In the genomic region with DNA sequence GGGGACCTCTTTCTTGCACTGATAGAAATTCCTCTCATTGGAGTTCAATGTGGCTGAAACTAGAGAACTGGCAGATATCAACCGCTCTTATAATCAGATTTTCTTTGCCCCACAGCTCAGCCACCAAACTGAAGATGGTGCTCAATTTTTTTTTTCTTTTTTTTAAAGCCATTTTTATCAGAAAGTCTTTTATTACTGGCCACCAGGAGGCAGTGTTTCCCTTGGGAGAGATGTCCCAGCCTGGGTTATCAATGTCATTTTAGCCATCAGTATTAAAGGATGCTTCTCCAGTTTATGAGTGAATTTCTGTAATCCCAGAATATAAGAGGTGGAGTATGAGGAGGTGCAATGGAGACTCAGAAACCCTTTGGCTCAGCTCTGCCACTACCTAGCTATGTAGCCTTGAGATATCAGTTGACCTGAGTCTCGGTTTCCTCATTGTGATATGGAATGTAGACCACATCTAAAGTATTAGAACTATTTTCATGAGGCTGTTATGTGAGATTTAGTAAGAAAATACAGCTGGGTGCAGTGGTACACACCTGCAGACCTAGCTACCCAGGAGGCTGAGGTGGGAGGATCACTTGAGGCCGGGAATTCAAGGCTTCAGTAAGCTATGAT, we compare ENCODE assay signal across 8 cellular contexts. TPM values are rescaled to one million over a fixed set of nuclear protein-coding genes. Genes with fewer than 3 reads are reported as not detected.
A peak's percentile ranks its signal among the peaks of the same experiment; 100 is the strongest.
DNase-seq lines count a peak whose midpoint lies in the region; ATAC-seq, FAIRE-seq and TF ChIP-seq lines count a peak whose summit lies in the region.

No MANE protein-coding gene starts in this region.

- H3K9me3 ChIP-seq in A549 (no peaks in the 10 kb centered on the region), right atrium auricular region (no peaks in the 10 kb centered on the region)

- H3K36me3 ChIP-seq in right atrium auricular region: no peaks in the 10 kb centered on the region

- CTCF ChIA-PET in A549 (lab: Yijun Ruan, JAX): interaction anchor here (0.5 to 10.1 kb wide), 49 partner anchors 10 to 346 kb away, joined by 3 to 149 read pairs (median 5); partner anchors contain the start of genes ITLN2 and KLHDC9
- CTCF ChIA-PET in activated CD8-positive, alpha-beta T cell treated with anti-CD3 and anti-CD28 coated beads for 36 hours (lab: Charles Lee): interaction anchor here (0.6 to 12.6 kb wide), 47 partner anchors 9 to 305 kb away, joined by 3 to 298 read pairs (median 5); partner anchors contain the start of genes CD244, ITLN2, LY9 and TSTD1

- H3K36me3 Mint-ChIP-seq in activated CD8-positive, alpha-beta T cell treated with anti-CD3 and anti-CD28 coated beads for 36 hours (ENCODE audit: low read depth): no peaks in the 10 kb centered on the region

- H3K27me3 Mint-ChIP-seq in activated CD8-positive, alpha-beta T cell treated with anti-CD3 and anti-CD28 coated beads for 36 hours: no peaks in the 10 kb centered on the region
- H3K27me3 Mint-ChIP-seq in stimulated activated naive CD8-positive, alpha-beta T cell treated with anti-CD3 and anti-CD28 coated beads, Interleukin-15, amount 100 ng/mL, for 72 hours: no peaks in the 10 kb centered on the region

- intact Hi-C loops in activated CD8-positive, alpha-beta T cell treated with anti-CD3 and anti-CD28 coated beads for 36 hours (cut with micrococcal nuclease): loop anchor here (1.0 to 2.0 kb wide), 2 partner anchors 42 to 116 kb away; no protein-coding TSS in a partner anchor

- ATAC-seq in A549 (no peak), HG02840 (IDR thresholded peaks at IDR 0.05; ENCODE audit: low FRiP score, unreplicated experiment) (no peak), GM18907 (IDR thresholded peaks at IDR 0.05; ENCODE audit: unreplicated experiment) (no peak)
- ATAC-seq in activated CD8-positive, alpha-beta T cell treated with anti-CD3 and anti-CD28 coated beads for 36 hours: no peak
- no peak for ATAC-seq in stimulated activated naive CD8-positive, alpha-beta T cell treated with anti-CD3 and anti-CD28 coated beads, Interleukin-15, amount 100 ng/mL, for 72 hours

- 62% methylated on average over 3 of the region's 3 CpGs for WGBS in A549 (ENCODE audit: missing lambda C conversion rate)

- no peaks in the 10 kb centered on the region for H3K9me3 Mint-ChIP-seq in activated CD8-positive, alpha-beta T cell treated with anti-CD3 and anti-CD28 coated beads for 36 hours
- H3K9me3 Mint-ChIP-seq in stimulated activated naive CD8-positive, alpha-beta T cell treated with anti-CD3 and anti-CD28 coated beads, Interleukin-15, amount 100 ng/mL, for 72 hours: no peaks in the 10 kb centered on the region

- H3K27me3 ChIP-seq in right atrium auricular region: no peaks in the 10 kb centered on the region

- no peak for TF ChIP-seq EP300 in A549 (IDR thresholded peaks at IDR 0.05)

- peak overlapping the region; percentile 78 for H3K27ac Mint-ChIP-seq in activated CD8-positive, alpha-beta T cell treated with anti-CD3 and anti-CD28 coated beads for 36 hours
- peak overlapping the region; percentile 57 to 93 for H3K27ac Mint-ChIP-seq in stimulated activated naive CD8-positive, alpha-beta T cell treated with anti-CD3 and anti-CD28 coated beads, Interleukin-15, amount 100 ng/mL, for 72 hours

- no peak for FAIRE-seq in A549 (lab: Jason Lieb, UNC)

- peak; percentile 89 to 93 for TF ChIP-seq RAD21 in A549 (conservative IDR thresholded peaks at IDR 0.05 in 1 of 2, IDR thresholded peaks at IDR 0.05 in 1 of 2)

- TF ChIP-seq CTCF in A549 (IDR thresholded peaks at IDR 0.05) (peak; percentile 92), right atrium auricular region (IDR thresholded peaks at IDR 0.05) (peak; percentile 44 to 72)
- TF ChIP-seq CTCF in activated CD8-positive, alpha-beta T cell treated with anti-CD3 and anti-CD28 coated beads for 36 hours (IDR thresholded peaks at IDR 0.05): peak; percentile 80

- no peaks in the 10 kb centered on the region for H3K4me1 ChIP-seq in A549
- peaks cover 0 to 8% of the 10 kb centered on the region in 2 donors for H3K4me1 ChIP-seq in right atrium auricular region

- peaks cover 69% of the 10 kb centered on the region for H3K4me1 Mint-ChIP-seq in activated CD8-positive, alpha-beta T cell treated with anti-CD3 and anti-CD28 coated beads for 36 hours (ENCODE audit: low read depth)
- peaks cover 78% of the 10 kb centered on the region for H3K4me1 Mint-ChIP-seq in stimulated activated naive CD8-positive, alpha-beta T cell treated with anti-CD3 and anti-CD28 coated beads, Interleukin-15, amount 100 ng/mL, for 72 hours

- no peak overlapping the region for H3K4me2 ChIP-seq in A549

- no peak for TF ChIP-seq POLR2A in A549 (IDR thresholded peaks at IDR 0.05; ENCODE audit: low read length)

- H3K27ac ChIP-seq in A549 (no peak overlapping the region), right atrium auricular region (no peak overlapping the region)

- H3K4me3 ChIP-seq in A549: no peak overlapping the region
- no peak overlapping the region for H3K4me3 ChIP-seq in right atrium auricular region

- no peak overlapping the region for H3K4me3 Mint-ChIP-seq in activated CD8-positive, alpha-beta T cell treated with anti-CD3 and anti-CD28 coated beads for 36 hours
- H3K4me3 Mint-ChIP-seq in stimulated activated naive CD8-positive, alpha-beta T cell treated with anti-CD3 and anti-CD28 coated beads, Interleukin-15, amount 100 ng/mL, for 72 hours: no peak overlapping the region

- DNase-seq in A549 (ENCODE audit: low read depth in 1 of 2, low spot score in 1 of 2): peak; percentile 41 to 68
- peak; percentile 15 for DNase-seq in ELF-1 (ENCODE audit: low read depth, low spot score)
- DNase-seq in NCI-H2029 treated with DMSO at 0.1 percent for 48 hours (lab: John Stamatoyannopoulos, UW): peak; percentile 53
- DNase-seq in activated CD8-positive, alpha-beta T cell treated with anti-CD3 and anti-CD28 coated beads for 36 hours: peak; percentile 56
- no peak for DNase-seq in right atrium auricular region (ENCODE audit: low spot score)
- DNase-seq in stimulated activated naive CD8-positive, alpha-beta T cell treated with anti-CD3 and anti-CD28 coated beads, Interleukin-15, amount 100 ng/mL, for 72 hours: peak; percentile 42 to 43

- POLR2A ChIA-PET in A549 (lab: Yijun Ruan, JAX): no interaction called here
- POLR2A ChIA-PET in activated CD8-positive, alpha-beta T cell treated with anti-CD3 and anti-CD28 coated beads for 36 hours (lab: Charles Lee): interaction anchor here (2.5 kb wide), 1 partner anchor 39 kb away, joined by 7 read pairs; the partner anchor contains the start of gene LY9

TF ChIP-seq in A549, 52 proteins besides CTCF, POLR2A, EP300 and RAD21:
- TF ChIP-seq SMC3 (IDR thresholded peaks at IDR 0.05) (peak; percentile 90), EHF (CRISPR knock-in tag; IDR thresholded peaks at IDR 0.05) (no peak), USF2 (IDR thresholded peaks at IDR 0.05) (no peak), RARB (CRISPR knock-in tag; IDR thresholded peaks at IDR 0.05) (no peak), TFCP2L1 (CRISPR knock-in tag; IDR thresholded peaks at IDR 0.05) (no peak), ZFP36 (IDR thresholded peaks at IDR 0.05; ENCODE audit: borderline replicate concordance, partially characterized antibody) (no peak), BHLHE40 (IDR thresholded peaks at IDR 0.05; ENCODE audit: low read depth, low read length) (no peak), NPAS2 (CRISPR knock-in tag; IDR thresholded peaks at IDR 0.05; ENCODE audit: borderline replicate concordance) (no peak)
- TF ChIP-seq, protein P1, sequence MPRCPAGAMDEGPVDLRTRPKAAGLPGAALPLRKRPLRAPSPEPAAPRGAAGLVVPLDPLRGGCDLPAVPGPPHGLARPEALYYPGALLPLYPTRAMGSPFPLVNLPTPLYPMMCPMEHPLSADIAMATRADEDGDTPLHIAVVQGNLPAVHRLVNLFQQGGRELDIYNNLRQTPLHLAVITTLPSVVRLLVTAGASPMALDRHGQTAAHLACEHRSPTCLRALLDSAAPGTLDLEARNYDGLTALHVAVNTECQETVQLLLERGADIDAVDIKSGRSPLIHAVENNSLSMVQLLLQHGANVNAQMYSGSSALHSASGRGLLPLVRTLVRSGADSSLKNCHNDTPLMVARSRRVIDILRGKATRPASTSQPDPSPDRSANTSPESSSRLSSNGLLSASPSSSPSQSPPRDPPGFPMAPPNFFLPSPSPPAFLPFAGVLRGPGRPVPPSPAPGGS (IDR thresholded peaks at IDR 0.05): no peak

RNA-seq across cellular contexts. Expression of gene CD244, which starts 27.6 kb away (rescaled TPM):
- 0.03 and 0.08 TPM in 2 replicates for polyA plus RNA-seq in A549 (2011; rRNA removed)
- polyA plus RNA-seq in A549 (2012; cell fraction: cytosol; rRNA removed): not detected in 2 replicates
- not detected in 2 replicates for polyA plus RNA-seq in A549 (2012; cell fraction: nucleus; rRNA removed)
- polyA plus RNA-seq in A549 (2017; fragmentation: RNase III; extraction: RNeasy Plus Mini Kit Qiagen cat#74134 plus additional on column Dnase treatment): not detected in 3 replicates
- not detected in 2 replicates for polyA minus RNA-seq in A549 (2011; rRNA and poly(A)+ RNA removed)
- total RNA-seq in activated CD8-positive, alpha-beta T cell treated with anti-CD3 and anti-CD28 coated beads for 36 hours: 1 to 10 TPM; 1.4 to 1.8 TPM
- total RNA-seq in right atrium auricular region: under 1 TPM; 0.41 to 0.86 TPM

RNA-seq across cellular contexts. Expression of gene LY9, which starts 39.1 kb away (rescaled TPM):
- polyA plus RNA-seq in A549 (2011; rRNA removed) (0.19 and 0.20 TPM in 2 replicates), A549 (2017; fragmentation: RNase III; extraction: RNeasy Plus Mini Kit Qiagen cat#74134 plus additional on column Dnase treatment) (0.03 to 0.15 TPM (median 0.05 TPM) in 3 replicates)
- 0.18 and 0.21 TPM in 2 replicates for polyA plus RNA-seq in A549 (2012; cell fraction: cytosol; rRNA removed)
- 0.13 and 0.14 TPM in 2 replicates for polyA plus RNA-seq in A549 (2012; cell fraction: nucleus; rRNA removed)
- 0.37 and 0.49 TPM in 2 replicates for polyA minus RNA-seq in A549 (2011; rRNA and poly(A)+ RNA removed)
- 10 to 100 TPM; 19.1 to 19.5 TPM for total RNA-seq in activated CD8-positive, alpha-beta T cell treated with anti-CD3 and anti-CD28 coated beads for 36 hours
- total RNA-seq in right atrium auricular region: under 1 TPM; 0.19 to 0.20 TPM

RNA-seq across cellular contexts. Expression of gene ITLN1, which starts 49.9 kb away (rescaled TPM):
- polyA plus RNA-seq in A549 (2011; rRNA removed) (not detected in 2 replicates), A549 (2017; fragmentation: RNase III; extraction: RNeasy Plus Mini Kit Qiagen cat#74134 plus additional on column Dnase treatment) (not detected in 3 replicates)
- polyA plus RNA-seq in A549 (2012; cell fraction: cytosol; rRNA removed): 0.05 TPM in 1 of 2 replicates, not detected in the other
- 0.10 TPM in 1 of 2 replicates, not detected in the other for polyA plus RNA-seq in A549 (2012; cell fraction: nucleus; rRNA removed)
- polyA minus RNA-seq in A549 (2011; rRNA and poly(A)+ RNA removed): not detected in 2 replicates
- not detected for total RNA-seq in activated CD8-positive, alpha-beta T cell treated with anti-CD3 and anti-CD28 coated beads for 36 hours
- total RNA-seq in right atrium auricular region: 1,000 to 10,000 TPM; 1,064 to 3,973 TPM

Comparison
In these comparisons a context has a peak if more than half of its experiments do, and no peak if none do; other contexts are left out.
1. RNA of gene LY9, which starts 39.1 kb away (total RNA-seq): 19.1 to 19.5 TPM in activated CD8-positive, alpha-beta T cell treated with anti-CD3 and anti-CD28 coated beads for 36 hours; 0.19 to 0.20 TPM in right atrium auricular region; every median in the first group is over 10 times any median in the second.
2. RNA of gene ITLN1, which starts 49.9 kb away (total RNA-seq): 1,064 to 3,973 TPM in right atrium auricular region; not detected in activated CD8-positive, alpha-beta T cell treated with anti-CD3 and anti-CD28 coated beads for 36 hours; every median in the first group is over 1,000 times any median in the second.
3. Peak in every context shown above with its lines, with median percentiles within 50 percentile points of each other: CTCF ChIP-seq.